In the genomic region with DNA sequence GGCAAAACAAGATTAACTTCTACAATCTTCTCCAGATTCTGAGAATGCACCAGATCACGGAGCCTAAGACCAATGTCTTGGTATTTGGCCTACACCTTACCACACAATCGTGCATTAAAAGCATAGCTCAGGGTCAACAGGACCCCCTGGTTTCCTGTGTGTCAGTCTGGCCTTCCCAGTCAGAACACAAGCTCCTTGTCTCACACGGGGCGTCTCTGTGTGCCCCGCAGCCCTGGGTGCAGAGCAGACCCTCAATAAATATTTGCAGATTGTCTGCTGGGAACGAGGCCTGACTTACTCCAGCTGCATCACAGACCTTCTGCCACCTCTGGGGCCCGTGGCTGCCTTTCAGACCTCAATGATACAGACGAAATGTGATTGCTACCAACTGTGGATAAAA, we compare ENCODE assay signal across 8 cellular contexts.
DNase-seq lines count a peak whose midpoint lies in the region; ATAC-seq and TF ChIP-seq lines count a peak whose summit lies in the region.

No MANE protein-coding gene starts in this region.

- H3K9ac ChIP-seq in GM23248: no peak overlapping the region

- no peak for DNase-seq in activated naive CD4-positive, alpha-beta T cell (lab: John Stamatoyannopoulos, UW)
- DNase-seq in activated CD4-positive, alpha-beta memory T cell treated with anti-CD3 and anti-CD28 coated beads, Interleukin-2, amount 10 ng/mL, durations not matched to agents 7 days and 5 days: no peak
- no peak for DNase-seq in esophagus squamous epithelium (lab: John Stamatoyannopoulos, UW)
- no peak for DNase-seq in stimulated activated naive B cell treated with anti-CD40 and anti-IgM and Interleukin-4, amounts not matched to agents 10 μg/mL and 1 μg/mL and 100 μg/mL, for 72 hours
- no peak for DNase-seq in DMS114 treated with DMSO at 0.1 percent for 48 hours (lab: John Stamatoyannopoulos, UW; ENCODE audit: unreplicated experiment)
- no peak for DNase-seq in NOMO-1 treated with dmso at 0.1 percent for 144 hours (lab: John Stamatoyannopoulos, UW; ENCODE audit: unreplicated experiment)
- no peak for DNase-seq in GM23248

- H3K9me3 ChIP-seq in esophagus squamous epithelium: no peaks in the 10 kb centered on the region
- no peaks in the 10 kb centered on the region for H3K9me3 ChIP-seq in GM23248 (ENCODE audit: low read depth)

- ATAC-seq in stimulated activated naive B cell treated with anti-CD40 and anti-IgM and Interleukin-4, amounts not matched to agents 10 μg/mL and 1 μg/mL and 100 μg/mL, for 72 hours (replicated peaks): no peak

- in situ Hi-C loops in GM23248 (cut with MboI): no loop called here

- H3K4me3 Mint-ChIP-seq in activated naive CD4-positive, alpha-beta T cell treated with anti-CD3 and anti-CD28 coated beads, Interleukin-2, amount 50 U/mL, for 24 hours: peak overlapping the region; percentile 66
- no peak overlapping the region for H3K4me3 Mint-ChIP-seq in activated CD4-positive, alpha-beta memory T cell treated with anti-CD3 and anti-CD28 coated beads, Interleukin-2, amount 10 ng/mL, durations not matched to agents 7 days and 5 days
- peak overlapping the region; percentile 2 to 65 for H3K4me3 Mint-ChIP-seq in stimulated activated naive B cell treated with anti-CD40 and anti-IgM and Interleukin-4, amounts not matched to agents 10 μg/mL and 1 μg/mL and 100 μg/mL, for 72 hours

- no peaks in the 10 kb centered on the region for H3K9me2 ChIP-seq in GM23248 (ENCODE audit: insufficient read depth)

- intact Hi-C loops in esophagus squamous epithelium (cut with DNase I): no loop called here

- H3K36me3 ChIP-seq in esophagus squamous epithelium (no peaks in the 10 kb centered on the region), GM23248 (ENCODE audit: low read depth) (no peaks in the 10 kb centered on the region)

- no peaks in the 10 kb centered on the region for H3K36me3 Mint-ChIP-seq in activated naive CD4-positive, alpha-beta T cell treated with anti-CD3 and anti-CD28 coated beads, Interleukin-2, amount 50 U/mL, for 24 hours
- H3K36me3 Mint-ChIP-seq in activated CD4-positive, alpha-beta memory T cell treated with anti-CD3 and anti-CD28 coated beads, Interleukin-2, amount 10 ng/mL, durations not matched to agents 7 days and 5 days (ENCODE audit: low read depth): no peaks in the 10 kb centered on the region
- H3K36me3 Mint-ChIP-seq in stimulated activated naive B cell treated with anti-CD40 and anti-IgM and Interleukin-4, amounts not matched to agents 10 μg/mL and 1 μg/mL and 100 μg/mL, for 72 hours: no peaks in the 10 kb centered on the region

- CTCF ChIA-PET in activated CD4-positive, alpha-beta memory T cell treated with anti-CD3 and anti-CD28 coated beads, Interleukin-2, amount 10 ng/mL, durations not matched to agents 7 days and 5 days (lab: Charles Lee): interaction anchor here (0.6 kb wide), 1 partner anchor 11 kb away, joined by 3 read pairs; no protein-coding TSS in a partner anchor

- no peak overlapping the region for H3K27ac Mint-ChIP-seq in activated naive CD4-positive, alpha-beta T cell treated with anti-CD3 and anti-CD28 coated beads, Interleukin-2, amount 50 U/mL, for 24 hours
- H3K27ac Mint-ChIP-seq in activated CD4-positive, alpha-beta memory T cell treated with anti-CD3 and anti-CD28 coated beads, Interleukin-2, amount 10 ng/mL, durations not matched to agents 7 days and 5 days: peak overlapping the region; percentile 77
- peak overlapping the region; percentile 82 for H3K27ac Mint-ChIP-seq in stimulated activated naive B cell treated with anti-CD40 and anti-IgM and Interleukin-4, amounts not matched to agents 10 μg/mL and 1 μg/mL and 100 μg/mL, for 72 hours

- H3K4me1 Mint-ChIP-seq in activated naive CD4-positive, alpha-beta T cell treated with anti-CD3 and anti-CD28 coated beads, Interleukin-2, amount 50 U/mL, for 24 hours: peaks cover 33% of the 10 kb centered on the region
- peaks cover 24% of the 10 kb centered on the region for H3K4me1 Mint-ChIP-seq in activated CD4-positive, alpha-beta memory T cell treated with anti-CD3 and anti-CD28 coated beads, Interleukin-2, amount 10 ng/mL, durations not matched to agents 7 days and 5 days
- H3K4me1 Mint-ChIP-seq in stimulated activated naive B cell treated with anti-CD40 and anti-IgM and Interleukin-4, amounts not matched to agents 10 μg/mL and 1 μg/mL and 100 μg/mL, for 72 hours: peaks cover 13 to 21% of the 10 kb centered on the region in 2 donors

- POLR2A ChIA-PET in activated CD4-positive, alpha-beta memory T cell treated with anti-CD3 and anti-CD28 coated beads, Interleukin-2, amount 10 ng/mL, durations not matched to agents 7 days and 5 days (lab: Charles Lee): interaction anchor here (1.1 to 5.1 kb wide), 2 partner anchors 83 to 751 kb away, joined by 3 to 31 read pairs; a partner anchor contains a TSS

- H3K27ac ChIP-seq in esophagus squamous epithelium: peak overlapping the region in 3 of 4 donors; percentile 15 to 53 (median 40)
- no peak overlapping the region for H3K27ac ChIP-seq in GM23248

- no peak for TF ChIP-seq CTCF in esophagus squamous epithelium (IDR thresholded peaks at IDR 0.05)

- H3K27me3 ChIP-seq in esophagus squamous epithelium (no peaks in the 10 kb centered on the region), GM23248 (replicated peaks; ENCODE audit: insufficient read depth) (no peaks in the 10 kb centered on the region)

- no peaks in the 10 kb centered on the region for H4K20me1 ChIP-seq in GM23248 (ENCODE audit: insufficient read depth)

- 61 to 76% methylated on average over 4 to 8 of the region's 8 CpGs for WGBS in esophagus squamous epithelium, 2 donors
- 32% methylated on average over 8 of the region's 8 CpGs for WGBS in GM23248 (ENCODE audit: low coverage in 1 of 2, low lambda C conversion rate in 2 of 2, missing lambda C conversion rate in 2 of 2), 2 experiments

- H3K4me1 ChIP-seq in esophagus squamous epithelium: peaks cover 0 to 27% (median 3%) of the 10 kb centered on the region in 3 donors
- H3K4me1 ChIP-seq in GM23248 (ENCODE audit: insufficient read depth): no peaks in the 10 kb centered on the region

- H3K4me3 ChIP-seq in esophagus squamous epithelium: no peak overlapping the region
- no peak overlapping the region for H3K4me3 ChIP-seq in GM23248

- no peak overlapping the region for H2AFZ ChIP-seq in GM23248

- H3K4me2 ChIP-seq in GM23248 (ENCODE audit: unreplicated experiment): no peak overlapping the region

- H3K9me3 Mint-ChIP-seq in activated naive CD4-positive, alpha-beta T cell treated with anti-CD3 and anti-CD28 coated beads, Interleukin-2, amount 50 U/mL, for 24 hours: no peaks in the 10 kb centered on the region
- H3K9me3 Mint-ChIP-seq in activated CD4-positive, alpha-beta memory T cell treated with anti-CD3 and anti-CD28 coated beads, Interleukin-2, amount 10 ng/mL, durations not matched to agents 7 days and 5 days: no peaks in the 10 kb centered on the region
- H3K9me3 Mint-ChIP-seq in stimulated activated naive B cell treated with anti-CD40 and anti-IgM and Interleukin-4, amounts not matched to agents 10 μg/mL and 1 μg/mL and 100 μg/mL, for 72 hours: peaks cover 0 to 2% of the 10 kb centered on the region in 2 donors

- no peak for TF ChIP-seq POLR2A in esophagus squamous epithelium (IDR thresholded peaks at IDR 0.05)

- no peaks in the 10 kb centered on the region for H3F3A ChIP-seq in GM23248 (ENCODE audit: insufficient read depth)

- no peaks in the 10 kb centered on the region for H3K79me2 ChIP-seq in GM23248 (ENCODE audit: insufficient read depth)

- H3K27me3 Mint-ChIP-seq in activated naive CD4-positive, alpha-beta T cell treated with anti-CD3 and anti-CD28 coated beads, Interleukin-2, amount 50 U/mL, for 24 hours: no peaks in the 10 kb centered on the region
- no peaks in the 10 kb centered on the region for H3K27me3 Mint-ChIP-seq in activated CD4-positive, alpha-beta memory T cell treated with anti-CD3 and anti-CD28 coated beads, Interleukin-2, amount 10 ng/mL, durations not matched to agents 7 days and 5 days
- H3K27me3 Mint-ChIP-seq in stimulated activated naive B cell treated with anti-CD40 and anti-IgM and Interleukin-4, amounts not matched to agents 10 μg/mL and 1 μg/mL and 100 μg/mL, for 72 hours: peaks cover 6 to 16% of the 10 kb centered on the region in 2 donors
